19 cellular contexts compared by ENCODE assay signal in genomic region chr6:12656841-12657435, GRCh38. TPM values are rescaled to one million over a fixed set of nuclear protein-coding genes. Genes with fewer than 3 reads are reported as not detected.
DNase-seq lines count a peak whose midpoint lies in the region; ATAC-seq and TF ChIP-seq lines count a peak whose summit lies in the region.
"Had no signal": no experiment of that assay in that cellular context is flagged by ENCODE, and none has a peak within 500 bp of the region (broad histone marks: within the 10 kb centered on the region; RNA-seq: fewer than 3 reads in every experiment).

No MANE protein-coding gene starts in this region.

- H3K27ac Mint-ChIP-seq in WTC11 (no peak overlapping the region), H9 (no peak overlapping the region)
- H3K27ac Mint-ChIP-seq: B cell; CD8-positive, alpha-beta T cell; IgD-negative memory B cell had no signal

- H3K4me3 ChIP-seq in A673 (ENCODE audit: low read depth, low read length, poor library complexity, severe bottlenecking) (no peak overlapping the region), GM23248 (no peak overlapping the region), tibial artery (no peak overlapping the region)
- H3K4me3 ChIP-seq: Peyer's patch had no signal

- BruUV-seq in A673 (replicated peaks; lab: Mats Ljungman, UMichigan), result no TSS peak

- intact Hi-C loops in A673 (cut with micrococcal nuclease; ENCODE audit: unreplicated experiment), result no loop called here
- intact Hi-C loops in tibial artery (cut with DNase I; ENCODE audit: low total_unique reads), result no loop called here

- H3K14ac ChIP-seq in H9 (ENCODE audit: insufficient read depth, low read length), result no peak overlapping the region

- no peak overlapping the region for H4K5ac ChIP-seq in H9 (ENCODE audit: insufficient read length, low read depth, low read length)

- CTCF ChIA-PET in A673 (lab: Charles Lee) (no interaction called here), WTC11 (lab: Charles Lee) (no interaction called here)

- POLR2A ChIA-PET in A673 (lab: Charles Lee; ENCODE audit: low non-redundant PET) (no interaction called here), WTC11 (lab: Charles Lee) (no interaction called here)

- H2BK20ac ChIP-seq in H9 (ENCODE audit: low read depth, low read length, poor library complexity, severe bottlenecking), result no peak overlapping the region

- H3K4me1 ChIP-seq in A673 (ENCODE audit: insufficient read depth, low read length, poor library complexity, severe bottlenecking), result no peaks in the 10 kb centered on the region
- no peaks in the 10 kb centered on the region for H3K4me1 ChIP-seq in GM23248 (ENCODE audit: insufficient read depth)
- H3K4me1 ChIP-seq in tibial artery, result no peaks in the 10 kb centered on the region
- H3K4me1 ChIP-seq in H9 (ENCODE audit: insufficient read depth, low read length), result no peaks in the 10 kb centered on the region
- H3K4me1 ChIP-seq: Peyer's patch had no signal

- WGBS in GM23248 (ENCODE audit: low coverage in 1 of 2, low lambda C conversion rate in 2 of 2, missing lambda C conversion rate in 2 of 2), 2 experiments, result 46 to 48% methylated on average over 6 of the region's 6 CpGs
- no CpG with 5 or more reads among the region's 6 CpGs for WGBS in H9 (ENCODE audit: extremely low coverage, insufficient read length, low lambda C conversion rate)

- H3K27ac ChIP-seq in A673 (ENCODE audit: low read depth, low read length, poor library complexity, severe bottlenecking) (no peak overlapping the region), GM23248 (no peak overlapping the region), tibial artery (no peak overlapping the region), H9 (ENCODE audit: insufficient read length, low read depth, low read length) (no peak overlapping the region)
- H3K27ac ChIP-seq: Peyer's patch had no signal

- H3K36me3 Mint-ChIP-seq in WTC11 (no peaks in the 10 kb centered on the region), H9 (ENCODE audit: insufficient read depth in 1 of 3, low read depth in 3 of 3) (no peaks in the 10 kb centered on the region)
- H3K36me3 Mint-ChIP-seq: CD8-positive, alpha-beta T cell; IgD-negative memory B cell had no signal

- no peak overlapping the region for H4K91ac ChIP-seq in H9 (ENCODE audit: insufficient read length, low read depth, low read length)

- H3K56ac ChIP-seq in H9 (ENCODE audit: insufficient read length, low read depth, low read length), result no peak overlapping the region

- H3K9ac ChIP-seq in GM23248 (no peak overlapping the region), H9 (ENCODE audit: extremely low read depth, insufficient read length, low read length) (no peak overlapping the region)

- no peaks in the 10 kb centered on the region for H3K9me3 Mint-ChIP-seq in WTC11
- no peaks in the 10 kb centered on the region for H3K9me3 Mint-ChIP-seq in H9
- H3K9me3 Mint-ChIP-seq: CD8-positive, alpha-beta T cell; IgD-negative memory B cell had no signal

- no peak overlapping the region for H2BK5ac ChIP-seq in H9 (ENCODE audit: insufficient read length, low read length)

- no peaks in the 10 kb centered on the region for H3K23me2 ChIP-seq in H9 (ENCODE audit: insufficient read length, low read depth, low read length, poor library complexity, severe bottlenecking)

- peaks cover 6% of the 10 kb centered on the region; the same call in 1 of the 2 replicates for H3K4me1 Mint-ChIP-seq in WTC11
- peaks cover 7 to 8% of the 10 kb centered on the region in 2 experiments for H3K4me1 Mint-ChIP-seq in H9
- H3K4me1 Mint-ChIP-seq: B cell, IgD-negative memory B cell had no signal

- no peak overlapping the region for H4K8ac ChIP-seq in H9 (replicated peaks; ENCODE audit: insufficient read length, low read depth, low read length)

- H3K4me3 Mint-ChIP-seq in WTC11, result no peak overlapping the region
- no peak overlapping the region for H3K4me3 Mint-ChIP-seq in H9
- H3K4me3 Mint-ChIP-seq: B cell; CD8-positive, alpha-beta T cell; IgD-negative memory B cell had no signal

- H2BK120ac ChIP-seq in H9 (ENCODE audit: low read depth, low read length, poor library complexity, severe bottlenecking), result no peak overlapping the region

- H3F3A ChIP-seq in GM23248 (ENCODE audit: insufficient read depth), result no peaks in the 10 kb centered on the region

- peaks cover 90% of the 10 kb centered on the region for H3K27me3 Mint-ChIP-seq in WTC11 (ENCODE audit: low read depth)
- peaks cover 23% of the 10 kb centered on the region for H3K27me3 Mint-ChIP-seq in H9 (ENCODE audit: low read depth)
- H3K27me3 Mint-ChIP-seq: IgD-negative memory B cell had no signal

- H3K4me2 ChIP-seq in GM23248 (ENCODE audit: unreplicated experiment) (no peak overlapping the region), H9 (ENCODE audit: insufficient read depth, insufficient read length, low read length) (no peak overlapping the region)

- no peaks in the 10 kb centered on the region for H3K9me2 ChIP-seq in GM23248 (ENCODE audit: insufficient read depth)

- H3T11ph ChIP-seq in H9 (ENCODE audit: low read length), result no peak overlapping the region

- peak; percentile 48; the same call in 1 of the 2 replicates for ATAC-seq in WTC11
- ATAC-seq: CD8-positive, alpha-beta T cell had no signal

- H2AFZ ChIP-seq in GM23248 (no peak overlapping the region), H9 (ENCODE audit: low read length) (no peak overlapping the region)

- H2AK5ac ChIP-seq in H9 (ENCODE audit: insufficient read length, low read length), result no peak overlapping the region

- H3K23ac ChIP-seq in H9 (ENCODE audit: insufficient read length, low read depth, low read length), result no peak overlapping the region

- H3K79me1 ChIP-seq in H9 (ENCODE audit: insufficient read depth, low read depth, low read length, poor library complexity, severe bottlenecking), result no peaks in the 10 kb centered on the region

- no peaks in the 10 kb centered on the region for H4K20me1 ChIP-seq in GM23248 (ENCODE audit: insufficient read depth)
- no peaks in the 10 kb centered on the region for H4K20me1 ChIP-seq in H9 (ENCODE audit: control insufficient read depth, insufficient read depth, insufficient read length)

- no peak for TF ChIP-seq CTCF in A673 (conservative IDR thresholded peaks at IDR 0.05; ENCODE audit: low read depth, low read length)
- no peak for TF ChIP-seq CTCF in WTC11 (IDR thresholded peaks at IDR 0.05)
- TF ChIP-seq CTCF in tibial artery (IDR thresholded peaks at IDR 0.05), result no peak
- no peak for TF ChIP-seq CTCF in H9 (conservative IDR thresholded peaks at IDR 0.05)

- no peak overlapping the region for H3K18ac ChIP-seq in H9 (ENCODE audit: insufficient read length, low read depth, low read length)

- no peaks in the 10 kb centered on the region for H3K79me2 ChIP-seq in GM23248 (ENCODE audit: insufficient read depth)
- H3K79me2 ChIP-seq in H9 (ENCODE audit: insufficient read depth, low read length), result no peaks in the 10 kb centered on the region

- H3K9me3 ChIP-seq in A673 (ENCODE audit: low read depth, low read length, poor library complexity, severe bottlenecking) (no peaks in the 10 kb centered on the region), GM23248 (ENCODE audit: low read depth) (no peaks in the 10 kb centered on the region), tibial artery (no peaks in the 10 kb centered on the region), H9 (ENCODE audit: control insufficient read depth, low read depth, low read length) (no peaks in the 10 kb centered on the region)
- H3K9me3 ChIP-seq: Peyer's patch had no signal

- DNase-seq in A673 (ENCODE audit: low spot score), result peak; percentile 20
- peak; percentile 29 for DNase-seq in GM23248
- DNase-seq in WTC11 (ENCODE audit: low spot score), result no peak
- peak; percentile 64 for DNase-seq in foreskin melanocyte
- DNase-seq in hippocampal formation (lab: John Stamatoyannopoulos, UW), result no peak
- no peak for DNase-seq in tibial artery
- DNase-seq in central memory CD4-positive, alpha-beta T cell, result no peak
- DNase-seq in H9, result no peak
- DNase-seq: CD8-positive, alpha-beta T cell; DND-41; GDM1; NCI-H1436 treated with DMSO at 0.1 percent for 48 hours; NCI-H2081; NCI-H446; NCI-H748 treated with DMSO at 0.1 percent for 48 hours; Peyer's patch; SHP77 had no signal

- H3K27me3 ChIP-seq in A673 (replicated peaks; ENCODE audit: insufficient read depth, low read depth, low read length, poor library complexity) (no peaks in the 10 kb centered on the region), GM23248 (replicated peaks; ENCODE audit: insufficient read depth) (no peaks in the 10 kb centered on the region), tibial artery (peaks cover 0 to 3% of the 10 kb centered on the region in 2 donors), H9 (ENCODE audit: insufficient read depth, low read length) (no peaks in the 10 kb centered on the region)
- H3K27me3 ChIP-seq: Peyer's patch had no signal

- no peak overlapping the region for H3K4ac ChIP-seq in H9 (ENCODE audit: low read depth, low read length)

- in situ Hi-C loops in GM23248 (cut with MboI), result no loop called here

- H3K36me3 ChIP-seq in A673 (ENCODE audit: insufficient read depth, low read length, poor library complexity, severe bottlenecking), result no peaks in the 10 kb centered on the region
- no peaks in the 10 kb centered on the region for H3K36me3 ChIP-seq in GM23248 (ENCODE audit: low read depth)
- H3K36me3 ChIP-seq in tibial artery, result no peaks in the 10 kb centered on the region
- H3K36me3 ChIP-seq: Peyer's patch had no signal

- H2BK15ac ChIP-seq in H9 (ENCODE audit: low read depth, low read length), result no peak overlapping the region

- no peak overlapping the region for H2BK12ac ChIP-seq in H9 (ENCODE audit: insufficient read length, low read depth, low read length)

TF ChIP-seq in WTC11, 78 proteins besides CTCF, POLR2A, EP300 and RAD21:
- TF ChIP-seq ZNF416 (CRISPR knock-in tag; IDR thresholded peaks at IDR 0.05), result no peak
- no peak for TF ChIP-seq IRF1 (CRISPR knock-in tag; IDR thresholded peaks at IDR 0.05)
- no peak for TF ChIP-seq NR2C2 (CRISPR knock-in tag; IDR thresholded peaks at IDR 0.05)
- TF ChIP-seq MAX (CRISPR knock-in tag; IDR thresholded peaks at IDR 0.05), result no peak
- no peak for TF ChIP-seq ESRRA (CRISPR knock-in tag; IDR thresholded peaks at IDR 0.05; ENCODE audit: borderline replicate concordance)
- no peak for TF ChIP-seq RELA (CRISPR knock-in tag; IDR thresholded peaks at IDR 0.05; ENCODE audit: borderline replicate concordance)

RNA-seq across cellular contexts. Expression of gene PHACTR1, which starts 59.6 kb away (rescaled TPM):
- total RNA-seq in A673 (2021) (2.6 and 3.7 TPM in 2 replicates), WTC11 (2021) (13.5 to 15.5 TPM (median 13.6 TPM) in 3 replicates), H9 (2021) (13.6 and 15.9 TPM in 2 replicates)
- total RNA-seq in GM23248 (2014; rRNA removed; shearing (Covaris generic)), result 0.25 and 3.2 TPM in 2 replicates
- 0.65 and 0.82 TPM in 2 replicates for polyA plus RNA-seq in GM23248 (2016; fragmentation: Nextera tagmentation; extraction: Ambion mirVana)

Comparison
In these comparisons a context has a peak if more than half of its experiments do, and no peak if none do; other contexts are left out.
1. DNase-seq: peak in A673 (single experiment), GM23248 (single experiment) and foreskin melanocyte (single experiment); none in WTC11 (single experiment), hippocampal formation (0 of 2), tibial artery (0 of 2), central memory CD4-positive, alpha-beta T cell (single experiment) and H9 (single experiment).